ENCODE assay signal across 19 cellular contexts in genomic region chr4:153784300-153784699, GRCh38. TPM values are rescaled to one million over a fixed set of nuclear protein-coding genes. Genes with fewer than 3 reads are reported as not detected.
DNase-seq lines count a peak whose midpoint lies in the region; ATAC-seq and TF ChIP-seq lines count a peak whose summit lies in the region.
"Had no signal": no experiment of that assay in that cellular context is flagged by ENCODE, and none has a peak within 500 bp of the region (broad histone marks: within the 10 kb centered on the region; RNA-seq: fewer than 3 reads in every experiment).

No MANE protein-coding gene starts in this region.

- H3K9ac ChIP-seq in mammary epithelial cell (ENCODE audit: insufficient read depth, low read length) (no peak overlapping the region), mesenchymal stem cell (ENCODE audit: low read length) (peak overlapping the region; percentile 33), neuronal stem cell (ENCODE audit: low read depth, low read length, poor library complexity) (no peak overlapping the region)
- H3K9ac ChIP-seq: BLaER1, GM23248 had no signal

- in situ Hi-C loops in mammary epithelial cell (cut with MboI; ENCODE audit: low sequenced_read_pairs in 2 of 2) = loop anchor here in 1 of 2 donors (25.0 kb wide), 2 partner anchors 528 to 728 kb away; no protein-coding TSS in a partner anchor

- no peak overlapping the region for H3K4me2 ChIP-seq in mammary epithelial cell (ENCODE audit: insufficient read depth, low read depth, low read length)
- H3K4me2 ChIP-seq in mesenchymal stem cell (ENCODE audit: low read length, poor library complexity, severe bottlenecking) = no peak overlapping the region
- H3K4me2 ChIP-seq in neuronal stem cell (ENCODE audit: insufficient read depth, low read length, poor library complexity, severe bottlenecking) = peak overlapping the region; percentile 3
- H3K4me2 ChIP-seq: BLaER1 had no signal

- no TSS peak for BruUV-seq in mammary epithelial cell (replicated peaks; lab: Mats Ljungman, UMichigan)

- no peaks in the 10 kb centered on the region for H3K9me3 Mint-ChIP-seq in chondrocyte (ENCODE audit: low read depth)
- no peaks in the 10 kb centered on the region for H3K9me3 Mint-ChIP-seq in stimulated activated effector memory CD8-positive, alpha-beta T cell treated with anti-CD3 and anti-CD28 coated beads, Interleukin-12 subunit alpha, Interleukin-12 subunit beta, amount 100 ng/mL, for 72 hours
- H3K9me3 Mint-ChIP-seq: CD8-positive, alpha-beta T cell had no signal

- TF ChIP-seq CTCF in breast epithelium (IDR thresholded peaks at IDR 0.05) (no peak), mammary epithelial cell (conservative IDR thresholded peaks at IDR 0.05 in 1 of 2, IDR thresholded peaks at IDR 0.05 in 1 of 2; ENCODE audit: extremely low read depth in 1 of 2, insufficient read depth in 1 of 2, low read depth in 1 of 2, low read length in 2 of 2) (no peak), chondrocyte (IDR thresholded peaks at IDR 0.05) (no peak)

- no peak overlapping the region for H3K4ac ChIP-seq in mesenchymal stem cell (ENCODE audit: low read depth in 1 of 2, low read length in 2 of 2)
- no peak overlapping the region for H3K4ac ChIP-seq in neuronal stem cell (ENCODE audit: low read length)

- no peak overlapping the region for H3K18ac ChIP-seq in mesenchymal stem cell (ENCODE audit: low read depth in 1 of 2, low read length in 2 of 2)
- no peak overlapping the region for H3K18ac ChIP-seq in neuronal stem cell (ENCODE audit: low read length)

- H2BK15ac ChIP-seq in mesenchymal stem cell (ENCODE audit: low read depth, poor library complexity, severe bottlenecking) (no peak overlapping the region), neuronal stem cell (ENCODE audit: low read length) (no peak overlapping the region)

- H2BK12ac ChIP-seq in mesenchymal stem cell (ENCODE audit: low read length in 2 of 2) (no peak overlapping the region), neuronal stem cell (ENCODE audit: low read length) (no peak overlapping the region)

- H4K91ac ChIP-seq in mesenchymal stem cell (ENCODE audit: low read length) (no peak overlapping the region), neuronal stem cell (ENCODE audit: low read depth, low read length, poor library complexity) (no peak overlapping the region)

- DNase-seq in breast epithelium (ENCODE audit: low spot score in 2 of 2) (no peak), mammary epithelial cell (no peak), chondrocyte (ENCODE audit: low spot score) (no peak), mesenchymal stem cell (no peak), neuronal stem cell (ENCODE audit: low spot score) (no peak), OCI-M2 (lab: John Stamatoyannopoulos, UW; ENCODE audit: unreplicated experiment) (no peak), UCSD-AML1 (lab: John Stamatoyannopoulos, UW; ENCODE audit: unreplicated experiment) (no peak)
- no peak for DNase-seq in stimulated activated effector memory CD8-positive, alpha-beta T cell treated with anti-CD3 and anti-CD28 coated beads, Interleukin-12 subunit alpha, Interleukin-12 subunit beta, amount 100 ng/mL, for 72 hours (ENCODE audit: low spot score in 2 of 2)
- DNase-seq: 8988T; Calu3; CD8-positive, alpha-beta T cell; DMS79 treated with DMSO at 0.1 percent for 48 hours; GF-D8; GM23248; HCEC 1CT had no signal

- ATAC-seq in stimulated activated effector memory CD8-positive, alpha-beta T cell treated with anti-CD3 and anti-CD28 coated beads, Interleukin-12 subunit alpha, Interleukin-12 subunit beta, amount 100 ng/mL, for 72 hours = no peak
- ATAC-seq: CD8-positive, alpha-beta T cell; GM12878 had no signal

- no peak for TF ChIP-seq POLR2A in breast epithelium (IDR thresholded peaks at IDR 0.05)

- WGBS in mammary epithelial cell (ENCODE audit: low coverage, missing lambda C conversion rate) = 53% methylated on average over 3 of the region's 3 CpGs
- WGBS in mesenchymal stem cell = 66% methylated on average over 2 of the region's 3 CpGs
- no CpG with 5 or more reads among the region's 3 CpGs for WGBS in neuronal stem cell (ENCODE audit: extremely low coverage in 2 of 2, insufficient read length in 2 of 2, insufficient replicate concordance in 1 of 2), 2 donors

- H4K20me1 ChIP-seq in mammary epithelial cell (ENCODE audit: insufficient read depth, low read length) = no peaks in the 10 kb centered on the region

- dilution Hi-C loops in mammary epithelial cell (cut with HindIII; ENCODE audit: low sequenced_read_pairs) = no loop called here

- no peaks in the 10 kb centered on the region for H3K79me2 ChIP-seq in mammary epithelial cell (ENCODE audit: insufficient read depth, low read length)

- H2BK120ac ChIP-seq in mesenchymal stem cell (ENCODE audit: low read depth, low read length) (no peak overlapping the region), neuronal stem cell (ENCODE audit: low read depth, low read length) (no peak overlapping the region)

- H3K36me3 ChIP-seq in breast epithelium (no peaks in the 10 kb centered on the region), mammary epithelial cell (ENCODE audit: insufficient read depth, low read length) (no peaks in the 10 kb centered on the region), mesenchymal stem cell (ENCODE audit: control insufficient read depth in 1 of 2, insufficient read depth in 2 of 2, low read depth in 1 of 2, low read length in 2 of 2) (peaks cover 3 to 13% of the 10 kb centered on the region in 2 experiments), neuronal stem cell (replicated peaks in 1 of 2; ENCODE audit: control insufficient read depth in 2 of 2, insufficient read depth in 2 of 2, low read length in 2 of 2) (peaks cover 23 to 68% of the 10 kb centered on the region in 2 donors)
- H3K36me3 ChIP-seq: BLaER1 had no signal

- H2AK5ac ChIP-seq in mesenchymal stem cell (ENCODE audit: low read length, severe bottlenecking) = no peak overlapping the region
- H2AK5ac ChIP-seq in neuronal stem cell (ENCODE audit: low read depth, low read length) = no peak overlapping the region

- H3K27me3 ChIP-seq in breast epithelium (peaks cover 0 to 18% of the 10 kb centered on the region in 2 donors), mammary epithelial cell (ENCODE audit: insufficient read depth, low read length) (peaks cover 23% of the 10 kb centered on the region), mesenchymal stem cell (ENCODE audit: control insufficient read depth in 1 of 2, insufficient read depth in 1 of 2, low read length in 2 of 2) (peaks cover 25 to 72% of the 10 kb centered on the region in 2 experiments), neuronal stem cell (ENCODE audit: control insufficient read depth in 3 of 3, insufficient read depth in 3 of 3, low read depth in 1 of 3, low read length in 3 of 3) (no peaks in the 10 kb centered on the region)

- H3K14ac ChIP-seq in mesenchymal stem cell (ENCODE audit: low read length in 2 of 2) = no peak overlapping the region
- no peak overlapping the region for H3K14ac ChIP-seq in neuronal stem cell (ENCODE audit: low read length)

- H3K27ac ChIP-seq in breast epithelium (peak overlapping the region; percentile 3 to 48), mammary epithelial cell (ENCODE audit: insufficient read depth, low read depth, low read length) (no peak overlapping the region), mesenchymal stem cell (ENCODE audit: low read length, poor library complexity, severe bottlenecking) (no peak overlapping the region), neuronal stem cell (replicated peaks; ENCODE audit: low read length) (peak overlapping the region; percentile 43)
- H3K27ac ChIP-seq: BLaER1, GM23248 had no signal

- peaks cover 20% of the 10 kb centered on the region for H3K36me3 Mint-ChIP-seq in chondrocyte (ENCODE audit: low read depth)
- no peaks in the 10 kb centered on the region for H3K36me3 Mint-ChIP-seq in stimulated activated effector memory CD8-positive, alpha-beta T cell treated with anti-CD3 and anti-CD28 coated beads, Interleukin-12 subunit alpha, Interleukin-12 subunit beta, amount 100 ng/mL, for 72 hours
- H3K36me3 Mint-ChIP-seq: CD8-positive, alpha-beta T cell had no signal

- no peak overlapping the region for H3K4me3 Mint-ChIP-seq in chondrocyte (ENCODE audit: unreplicated experiment)
- no peak overlapping the region for H3K4me3 Mint-ChIP-seq in stimulated activated effector memory CD8-positive, alpha-beta T cell treated with anti-CD3 and anti-CD28 coated beads, Interleukin-12 subunit alpha, Interleukin-12 subunit beta, amount 100 ng/mL, for 72 hours
- H3K4me3 Mint-ChIP-seq: CD8-positive, alpha-beta T cell had no signal

- H3K4me1 ChIP-seq in breast epithelium (no peaks in the 10 kb centered on the region), mammary epithelial cell (ENCODE audit: insufficient read depth, low read length) (peaks cover 9% of the 10 kb centered on the region), mesenchymal stem cell (ENCODE audit: control insufficient read depth, insufficient read depth, low read depth, low read length) (peaks cover 14% of the 10 kb centered on the region), neuronal stem cell (ENCODE audit: control insufficient read depth in 2 of 2, insufficient read depth in 1 of 2, low read depth in 1 of 2, low read length in 2 of 2) (peaks cover 9 to 17% of the 10 kb centered on the region in 2 donors)

- H4K8ac ChIP-seq in mesenchymal stem cell (ENCODE audit: low read length) = no peak overlapping the region
- no peak overlapping the region for H4K8ac ChIP-seq in neuronal stem cell (ENCODE audit: low read depth, low read length)

- H3K9me3 ChIP-seq in breast epithelium = no peaks in the 10 kb centered on the region
- no peaks in the 10 kb centered on the region for H3K9me3 ChIP-seq in mammary epithelial cell (replicated peaks; ENCODE audit: insufficient read depth, low read length)
- H3K9me3 ChIP-seq in mesenchymal stem cell (ENCODE audit: control insufficient read depth, low read length) = no peaks in the 10 kb centered on the region
- H3K9me3 ChIP-seq in neuronal stem cell (replicated peaks in 1 of 2; ENCODE audit: control insufficient read depth in 2 of 2, insufficient read depth in 1 of 2, low read depth in 1 of 2, low read length in 2 of 2) = peaks cover 0 to 4% of the 10 kb centered on the region in 2 donors
- H3K9me3 ChIP-seq: BLaER1 had no signal

- H2BK5ac ChIP-seq in mesenchymal stem cell (ENCODE audit: low read depth, low read length, poor library complexity, severe bottlenecking) (no peak overlapping the region), neuronal stem cell (ENCODE audit: low read length) (no peak overlapping the region)

- H3K4me3 ChIP-seq in breast epithelium (no peak overlapping the region), mammary epithelial cell (replicated peaks in 1 of 3; ENCODE audit: insufficient read depth in 1 of 3, low read depth in 2 of 3, low read length in 3 of 3) (no peak overlapping the region), mesenchymal stem cell (ENCODE audit: insufficient read depth in 1 of 2, low read depth in 1 of 2, low read length in 2 of 2) (no peak overlapping the region), neuronal stem cell (ENCODE audit: low read length in 2 of 2) (no peak overlapping the region)
- H3K4me3 ChIP-seq: BLaER1, GM12878, GM23248 had no signal

- CTCF ChIA-PET in mammary epithelial cell (lab: Charles Lee; ENCODE audit: low non-redundant PET) = no interaction called here

- intact Hi-C loops in breast epithelium (cut with DNase I; ENCODE audit: low total_unique reads) = no loop called here
- intact Hi-C loops in mammary epithelial cell (cut with micrococcal nuclease) = no loop called here

- no peaks in the 10 kb centered on the region for H3K79me1 ChIP-seq in mesenchymal stem cell (replicated peaks; ENCODE audit: low read length, poor library complexity, severe bottlenecking)
- H3K79me1 ChIP-seq in neuronal stem cell (ENCODE audit: low read depth, low read length) = no peaks in the 10 kb centered on the region

- peaks cover 19% of the 10 kb centered on the region for H3K27me3 Mint-ChIP-seq in chondrocyte (ENCODE audit: low read depth)

- H3K23ac ChIP-seq in mesenchymal stem cell (ENCODE audit: low read length in 2 of 2) (no peak overlapping the region), neuronal stem cell (ENCODE audit: low read depth, low read length, poor library complexity) (no peak overlapping the region)

- H3K27ac Mint-ChIP-seq in chondrocyte (ENCODE audit: unreplicated experiment) = peak overlapping the region; percentile 42
- H3K27ac Mint-ChIP-seq in stimulated activated effector memory CD8-positive, alpha-beta T cell treated with anti-CD3 and anti-CD28 coated beads, Interleukin-12 subunit alpha, Interleukin-12 subunit beta, amount 100 ng/mL, for 72 hours = no peak overlapping the region
- H3K27ac Mint-ChIP-seq: CD8-positive, alpha-beta T cell had no signal

- H3K4me1 Mint-ChIP-seq in chondrocyte (ENCODE audit: low read depth) = peaks cover 42% of the 10 kb centered on the region
- peaks cover 11% of the 10 kb centered on the region for H3K4me1 Mint-ChIP-seq in stimulated activated effector memory CD8-positive, alpha-beta T cell treated with anti-CD3 and anti-CD28 coated beads, Interleukin-12 subunit alpha, Interleukin-12 subunit beta, amount 100 ng/mL, for 72 hours

- H2AFZ ChIP-seq in mammary epithelial cell (ENCODE audit: low read depth, low read length) = no peak overlapping the region
- H2AFZ ChIP-seq in mesenchymal stem cell (ENCODE audit: low read depth, low read length) = no peak overlapping the region
- no peak overlapping the region for H2AFZ ChIP-seq in neuronal stem cell (ENCODE audit: low read length)
- H2AFZ ChIP-seq: GM23248 had no signal

RNA-seq across cellular contexts. Expression of gene SFRP2, which starts 4.6 kb away (rescaled TPM):
- 10 to 100 TPM in 2 of 3 donors, 1 to 10 TPM in 1; 6.9 to 60.4 (median 54.1) TPM for total RNA-seq in breast epithelium
- total RNA-seq in mammary epithelial cell = not detected
- polyA plus RNA-seq in mammary epithelial cell = 0.02 TPM
- polyA minus RNA-seq in mammary epithelial cell = not detected
- total RNA-seq in chondrocyte = 120 to 233 TPM (median 130 TPM) in 3 replicates
- polyA plus RNA-seq in mesenchymal stem cell (2013, experiment 1 of 2) = 6.0 TPM
- polyA plus RNA-seq in mesenchymal stem cell (2013, experiment 2 of 2) = 6.2 TPM
- 425 TPM for polyA plus RNA-seq in neuronal stem cell (2013, experiment 1 of 2)
- 420 TPM for polyA plus RNA-seq in neuronal stem cell (2013, experiment 2 of 2)
- total RNA-seq: Calu3; CD8-positive, alpha-beta T cell; HT-29 had no signal
- polyA plus RNA-seq: AG04450 had no signal

RNA-seq across cellular contexts. Expression of gene RNF175, which starts 24.5 kb away (rescaled TPM):
- total RNA-seq in breast epithelium (1 to 10 TPM in 2 of 3 donors, not detected in 1; 3.6 to 5.9 TPM), mammary epithelial cell (1 to 10 TPM in 1 of 2 donors, under 1 TPM in 1; 0.31 to 4.7 TPM), chondrocyte (0.62 to 1.2 TPM (median 0.99 TPM) in 3 replicates)
- polyA plus RNA-seq in mammary epithelial cell = 1.4 TPM
- not detected for polyA minus RNA-seq in mammary epithelial cell
- not detected for polyA plus RNA-seq in mesenchymal stem cell (2013, experiment 1 of 2)
- polyA plus RNA-seq in mesenchymal stem cell (2013, experiment 2 of 2) = 0.05 TPM
- 22.7 TPM for polyA plus RNA-seq in neuronal stem cell (2013, experiment 1 of 2)
- 22.6 TPM for polyA plus RNA-seq in neuronal stem cell (2013, experiment 2 of 2)
- total RNA-seq: GM12878, GM23248, HT-29 had no signal
- polyA plus RNA-seq: AG04450, GM12878, GM23248 had no signal

Comparison
In these comparisons a context has a peak if more than half of its experiments do, and no peak if none do; other contexts are left out.
1. H3K27ac ChIP-seq: peak in breast epithelium (2 of 2) and neuronal stem cell (single experiment); none in mammary epithelial cell (single experiment) and mesenchymal stem cell (single experiment).
2. RNA of gene SFRP2, which starts 4.6 kb away (total RNA-seq): 120 to 233 TPM in chondrocyte and 6.9 to 60.4 TPM in breast epithelium; not detected in mammary epithelial cell; every median in the first group is over 4 times any median in the second.